ENCODE assay signal across 16 cellular contexts in genomic region chr5:100838048-100838473, GRCh38.
DNase-seq lines count a peak whose midpoint lies in the region; ATAC-seq lines count a peak whose summit lies in the region.
"Had no signal": no experiment of that assay in that cellular context is flagged by ENCODE, and none has a peak within 500 bp of the region (broad histone marks: within the 10 kb centered on the region; RNA-seq: fewer than 3 reads in every experiment).

No MANE protein-coding gene starts in this region.

- ATAC-seq in HG03432 (IDR thresholded peaks at IDR 0.05; ENCODE audit: unreplicated experiment) = peak; percentile 31
- peak; percentile 50 for ATAC-seq in central memory CD8-positive, alpha-beta T cell (replicated peaks; ENCODE audit: extremely low read depth, poor library complexity, severe bottlenecking)
- ATAC-seq: GM23338, HepG2, WTC11 had no signal

- H3K36me3 Mint-ChIP-seq in activated naive CD8-positive, alpha-beta T cell = peaks cover 20% of the 10 kb centered on the region
- peaks cover 30% of the 10 kb centered on the region for H3K36me3 Mint-ChIP-seq in activated naive CD8-positive, alpha-beta T cell treated with anti-CD3 and anti-CD28 coated beads for 36 hours
- peaks cover 12% of the 10 kb centered on the region for H3K36me3 Mint-ChIP-seq in central memory CD8-positive, alpha-beta T cell (ENCODE audit: insufficient read depth)
- H3K36me3 Mint-ChIP-seq: WTC11 had no signal

- peak overlapping the region; percentile 67 for H3K27ac Mint-ChIP-seq in activated naive CD8-positive, alpha-beta T cell
- H3K27ac Mint-ChIP-seq in activated naive CD8-positive, alpha-beta T cell treated with anti-CD3 and anti-CD28 coated beads for 36 hours = no peak overlapping the region
- peak overlapping the region; percentile 88 for H3K27ac Mint-ChIP-seq in central memory CD8-positive, alpha-beta T cell (ENCODE audit: low read depth)
- H3K27ac Mint-ChIP-seq: WTC11 had no signal

- H3K4me1 Mint-ChIP-seq in activated naive CD8-positive, alpha-beta T cell (ENCODE audit: low read depth) = peaks cover 61% of the 10 kb centered on the region
- H3K4me1 Mint-ChIP-seq in activated naive CD8-positive, alpha-beta T cell treated with anti-CD3 and anti-CD28 coated beads for 36 hours = peaks cover 47% of the 10 kb centered on the region
- peaks cover 57% of the 10 kb centered on the region for H3K4me1 Mint-ChIP-seq in central memory CD8-positive, alpha-beta T cell

- H3K4me3 Mint-ChIP-seq in activated naive CD8-positive, alpha-beta T cell = no peak overlapping the region
- H3K4me3 Mint-ChIP-seq in activated naive CD8-positive, alpha-beta T cell treated with anti-CD3 and anti-CD28 coated beads for 36 hours = no peak overlapping the region
- no peak overlapping the region for H3K4me3 Mint-ChIP-seq in central memory CD8-positive, alpha-beta T cell
- H3K4me3 Mint-ChIP-seq: GM23338, WTC11 had no signal

- no peaks in the 10 kb centered on the region for H3K27me3 Mint-ChIP-seq in activated naive CD8-positive, alpha-beta T cell
- H3K27me3 Mint-ChIP-seq in activated naive CD8-positive, alpha-beta T cell treated with anti-CD3 and anti-CD28 coated beads for 36 hours = no peaks in the 10 kb centered on the region
- H3K27me3 Mint-ChIP-seq in central memory CD8-positive, alpha-beta T cell = no peaks in the 10 kb centered on the region

- DNase-seq in activated naive CD8-positive, alpha-beta T cell treated with anti-CD3 and anti-CD28 coated beads for 36 hours = no peak
- DNase-seq in central memory CD8-positive, alpha-beta T cell (ENCODE audit: low spot score in 2 of 2) = no peak
- DNase-seq in 8988T (no peak), medulla oblongata (ENCODE audit: extremely low spot score) (no peak), NCI-H2196 (lab: John Stamatoyannopoulos, UW; ENCODE audit: unreplicated experiment) (no peak), GF-D8 (lab: John Stamatoyannopoulos, UW) (no peak)
- DNase-seq: activated naive CD4-positive, alpha-beta T cell; NCI-H1417 treated with DMSO at 0.1 percent for 48 hours; NCI-H82; posterior cingulate gyrus; SJCRH30 had no signal

- H3K9me3 Mint-ChIP-seq in activated naive CD8-positive, alpha-beta T cell (ENCODE audit: low read depth) = no peaks in the 10 kb centered on the region
- H3K9me3 Mint-ChIP-seq in activated naive CD8-positive, alpha-beta T cell treated with anti-CD3 and anti-CD28 coated beads for 36 hours = no peaks in the 10 kb centered on the region
- H3K9me3 Mint-ChIP-seq in central memory CD8-positive, alpha-beta T cell = no peaks in the 10 kb centered on the region
- H3K9me3 Mint-ChIP-seq: GM23338, WTC11 had no signal
